Comparison of ENCODE assay signal across 25 cellular contexts in the genomic region with DNA sequence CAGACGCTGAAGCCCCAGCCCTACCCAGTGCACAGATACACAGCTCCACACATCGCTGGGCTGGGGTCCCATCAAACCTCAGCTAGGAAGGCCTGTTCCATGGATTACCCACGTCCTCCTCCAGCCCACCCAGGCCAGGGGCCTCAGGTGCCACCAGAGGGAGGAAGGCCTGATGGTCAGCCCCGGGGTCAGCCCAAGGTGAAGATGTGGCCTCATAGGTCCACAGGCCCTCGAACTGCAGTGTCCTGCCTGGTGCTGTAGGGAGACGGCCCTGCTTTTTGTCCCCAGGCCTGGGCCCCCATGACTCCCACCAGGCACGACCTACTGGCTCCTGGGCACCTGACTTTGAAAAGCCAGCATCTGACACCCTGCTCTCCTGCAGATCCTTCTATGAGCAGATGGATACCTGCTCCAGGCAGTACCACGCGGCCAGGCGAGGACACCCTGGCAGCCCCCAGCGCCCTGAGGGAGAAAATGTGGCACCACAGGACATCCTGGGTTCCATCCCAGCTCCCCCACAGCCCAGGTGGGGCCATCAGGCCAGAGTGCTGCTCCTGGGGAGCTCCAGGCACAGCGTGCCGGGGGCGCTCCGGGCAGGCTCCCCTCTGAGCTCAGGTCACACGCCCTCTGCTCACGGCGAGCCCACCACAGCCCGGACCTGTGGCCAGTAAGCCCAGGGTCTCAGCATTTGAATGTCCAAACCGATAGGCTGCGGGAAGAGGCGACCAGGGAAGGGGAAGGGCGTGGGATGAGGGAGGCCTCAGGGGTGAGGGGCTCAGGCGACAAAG. TPM values are rescaled to one million over a fixed set of nuclear protein-coding genes. Genes with fewer than 3 reads are reported as not detected.
DNase-seq lines count a peak whose midpoint lies in the region; ATAC-seq and TF ChIP-seq lines count a peak whose summit lies in the region.
"Had no signal": no experiment of that assay in that cellular context is flagged by ENCODE, and none has a peak within 500 bp of the region (broad histone marks: within the 10 kb centered on the region; RNA-seq: fewer than 3 reads in every experiment).

No MANE protein-coding gene starts in this region.

- H3K36me3 Mint-ChIP-seq in effector memory CD8-positive, alpha-beta T cell (ENCODE audit: insufficient read depth) = peaks cover 24% of the 10 kb centered on the region

- H3K9ac ChIP-seq in trophoblast cell (ENCODE audit: low read length) = no peak overlapping the region

- no peak overlapping the region for H2BK120ac ChIP-seq in trophoblast cell (ENCODE audit: insufficient read depth, low read length, poor library complexity)

- peaks cover 4% of the 10 kb centered on the region for H3K79me2 ChIP-seq in trophoblast cell (ENCODE audit: control insufficient read depth, insufficient read depth, low read length, poor library complexity)

- no peak overlapping the region for H3K4me3 ChIP-seq in right atrium auricular region
- no peak overlapping the region for H3K4me3 ChIP-seq in trophoblast cell (ENCODE audit: low read depth, low read length)
- H3K4me3 ChIP-seq in spleen = no peak overlapping the region
- H3K4me3 ChIP-seq: adrenal gland, Peyer's patch, SJCRH30, tibial nerve had no signal

- H3K4me3 Mint-ChIP-seq in effector memory CD8-positive, alpha-beta T cell = no peak overlapping the region
- H3K4me3 Mint-ChIP-seq: B cell; memory B cell; stimulated activated naive CD8-positive, alpha-beta T cell treated with anti-CD3 and anti-CD28 coated beads, Interleukin-15, Interleukin-2, amounts not matched to agents 100 ng/mL and 50 ng/mL, for 24 hours had no signal

- no peak overlapping the region for H2AFZ ChIP-seq in trophoblast cell (ENCODE audit: insufficient read depth, low read length, poor library complexity)

- H3K4me2 ChIP-seq in trophoblast cell (ENCODE audit: low read length) = no peak overlapping the region

- H3K23ac ChIP-seq in trophoblast cell (ENCODE audit: low read length) = no peak overlapping the region

- peaks cover 0 to 79% of the 10 kb centered on the region in 2 donors for H3K4me1 ChIP-seq in right atrium auricular region
- no peaks in the 10 kb centered on the region for H3K4me1 ChIP-seq in trophoblast cell (ENCODE audit: control insufficient read depth in 1 of 2, insufficient read depth in 2 of 2, low read length in 2 of 2)
- peaks cover 28 to 77% (median 58%) of the 10 kb centered on the region in 6 donors for H3K4me1 ChIP-seq in spleen
- H3K4me1 ChIP-seq: SJCRH30 had no signal

- H3K27me3 ChIP-seq in right atrium auricular region (no peaks in the 10 kb centered on the region), trophoblast cell (ENCODE audit: insufficient read depth, low read length) (no peaks in the 10 kb centered on the region), spleen (replicated peaks in 1 of 7) (no peaks in the 10 kb centered on the region)
- H3K27me3 ChIP-seq: adrenal gland, breast epithelium, Peyer's patch, SJCRH30, tibial nerve had no signal

- no peaks in the 10 kb centered on the region for H3K9me3 Mint-ChIP-seq in effector memory CD8-positive, alpha-beta T cell
- H3K9me3 Mint-ChIP-seq: memory B cell had no signal

- no peak for TF ChIP-seq POLR2A in spleen (IDR thresholded peaks at IDR 0.05)

- peak overlapping the region in 1 of 2 donors; percentile 64 for H3K27ac ChIP-seq in right atrium auricular region
- H3K27ac ChIP-seq in trophoblast cell (ENCODE audit: low read depth, low read length) = no peak overlapping the region
- no peak overlapping the region for H3K27ac ChIP-seq in spleen
- H3K27ac ChIP-seq: Peyer's patch, SJCRH30 had no signal

- no peak overlapping the region for H2BK12ac ChIP-seq in trophoblast cell (ENCODE audit: low read length)

- H3K27ac Mint-ChIP-seq in effector memory CD8-positive, alpha-beta T cell = peak overlapping the region in 1 of 2 donors; percentile 55
- H3K27ac Mint-ChIP-seq: B cell; memory B cell; stimulated activated naive CD8-positive, alpha-beta T cell treated with anti-CD3 and anti-CD28 coated beads, Interleukin-15, Interleukin-2, amounts not matched to agents 100 ng/mL and 50 ng/mL, for 24 hours had no signal

- H3K36me3 ChIP-seq in right atrium auricular region = no peaks in the 10 kb centered on the region
- H3K36me3 ChIP-seq in trophoblast cell (ENCODE audit: control insufficient read depth in 1 of 2, insufficient read depth in 2 of 2, low read length in 2 of 2) = peaks cover 0 to 5% of the 10 kb centered on the region in 2 experiments
- H3K36me3 ChIP-seq in spleen = peaks cover 0 to 48% (median 3%) of the 10 kb centered on the region in 6 donors
- H3K36me3 ChIP-seq: adrenal gland, breast epithelium, SJCRH30 had no signal

- peak overlapping the region; percentile 27 for H3K18ac ChIP-seq in trophoblast cell (ENCODE audit: low read length)

- intact Hi-C loops in Right ventricle myocardium superior (cut with DNase I) = no loop called here
- intact Hi-C loops in left ventricle myocardium superior (cut with micrococcal nuclease) = no loop called here
- intact Hi-C loops in spleen (cut with DNase I; ENCODE audit: low total_unique reads) = no loop called here
- intact Hi-C loops in head of caudate nucleus (cut with DNase I) = no loop called here

- no peak overlapping the region for H2BK5ac ChIP-seq in trophoblast cell (ENCODE audit: low read depth, low read length, poor library complexity)

- no peak overlapping the region for H3K4ac ChIP-seq in trophoblast cell (ENCODE audit: low read depth, low read length)

- no peak overlapping the region for H3K14ac ChIP-seq in trophoblast cell (ENCODE audit: low read length)

- H3K4me1 Mint-ChIP-seq in effector memory CD8-positive, alpha-beta T cell (ENCODE audit: low read depth in 2 of 2) = peaks cover 53 to 56% of the 10 kb centered on the region in 2 donors

- TF ChIP-seq CTCF in right atrium auricular region (IDR thresholded peaks at IDR 0.05) = no peak
- no peak for TF ChIP-seq CTCF in spleen (IDR thresholded peaks at IDR 0.05 in 8 of 11, conservative IDR thresholded peaks at IDR 0.05 in 3 of 11)

- no peaks in the 10 kb centered on the region for H3K79me1 ChIP-seq in trophoblast cell (ENCODE audit: low read length)

- H2AK5ac ChIP-seq in trophoblast cell (ENCODE audit: low read length) = no peak overlapping the region

- no CpG with 5 or more reads among the region's 24 CpGs for WGBS in trophoblast cell (ENCODE audit: extremely low coverage, insufficient coverage, insufficient read length)
- WGBS in spleen, 5 donors = 90 to 95% (median 92%) methylated on average over 21 to 24 of the region's 24 CpGs

- no peak overlapping the region for H4K91ac ChIP-seq in trophoblast cell (ENCODE audit: low read depth, low read length)

- DNase-seq in Right ventricle myocardium superior = peak; percentile 33
- DNase-seq in right atrium auricular region (ENCODE audit: low spot score) = no peak
- DNase-seq in left ventricle myocardium superior = peak; percentile 19
- no peak for DNase-seq in trophoblast cell
- no peak for DNase-seq in effector memory CD8-positive, alpha-beta T cell
- DNase-seq in spleen = no peak
- DNase-seq in head of caudate nucleus = no peak
- DNase-seq: COR-L47; cortex of kidney; DMS79 treated with DMSO at 0.1 percent for 48 hours; HCEC 1CT; NCI-H1694 treated with DMSO at 0.1 percent for 48 hours; NCI-H2171 treated with DMSO at 0.1 percent for 48 hours; NCI-H524 treated with DMSO at 0.1 percent for 48 hours; Peyer's patch; SJCRH30; stimulated activated CD4-positive, alpha-beta T cell treated with anti-CD3 and anti-CD28 coated beads, Interleukin-12 subunit alpha, Interleukin-12 subunit beta, amount 100 ng/mL, for 4 hours; stimulated activated CD4-positive, alpha-beta T cell treated with anti-CD3 and anti-CD28 coated beads, Interleukin-4, amount 100 ng/mL, for 4 hours had no signal

- H4K8ac ChIP-seq in trophoblast cell (ENCODE audit: low read depth, low read length) = no peak overlapping the region

- ATAC-seq in Right ventricle myocardium superior (ENCODE audit: poor library complexity) (no peak), left ventricle myocardium superior (no peak), GM19397 (IDR thresholded peaks at IDR 0.05; ENCODE audit: unreplicated experiment) (no peak)
- ATAC-seq in effector memory CD8-positive, alpha-beta T cell (replicated peaks) = no peak

- H3K27me3 Mint-ChIP-seq in effector memory CD8-positive, alpha-beta T cell = no peaks in the 10 kb centered on the region
- H3K27me3 Mint-ChIP-seq: B cell; memory B cell; stimulated activated naive CD8-positive, alpha-beta T cell treated with anti-CD3 and anti-CD28 coated beads, Interleukin-15, Interleukin-2, amounts not matched to agents 100 ng/mL and 50 ng/mL, for 24 hours had no signal

- no peaks in the 10 kb centered on the region for H3K9me3 ChIP-seq in right atrium auricular region
- peaks cover 9% of the 10 kb centered on the region for H3K9me3 ChIP-seq in trophoblast cell (ENCODE audit: insufficient read depth, low read depth, low read length)
- H3K9me3 ChIP-seq in spleen = no peaks in the 10 kb centered on the region
- H3K9me3 ChIP-seq: adrenal gland, breast epithelium, Peyer's patch, SJCRH30, tibial nerve had no signal

- H4K12ac ChIP-seq in trophoblast cell (ENCODE audit: low read depth, low read length) = no peak overlapping the region

RNA-seq across cellular contexts. Expression of a gene that starts 15.8 kb away (rescaled TPM):
- total RNA-seq in Right ventricle myocardium superior = 46.1 TPM
- total RNA-seq in right atrium auricular region = 10 to 100 TPM; 22.0 to 27.9 TPM
- 52.8 TPM for total RNA-seq in left ventricle myocardium superior
- 17.4 and 19.5 TPM in 2 replicates for polyA plus RNA-seq in trophoblast cell (2013)
- 10 to 100 TPM; 28.1 to 49.8 (median 42.3) TPM for total RNA-seq in spleen
- polyA plus RNA-seq in spleen = 10 to 100 TPM; 30.5 to 51.5 (median 32.6) TPM

Comparison
In these comparisons a context has a peak if more than half of its experiments do, and no peak if none do; other contexts are left out.
1. DNase-seq: peak in Right ventricle myocardium superior (single experiment) and left ventricle myocardium superior (single experiment); none in right atrium auricular region (single experiment), trophoblast cell (0 of 2), effector memory CD8-positive, alpha-beta T cell (0 of 3), spleen (single experiment) and head of caudate nucleus (0 of 42).